In the genomic region with DNA sequence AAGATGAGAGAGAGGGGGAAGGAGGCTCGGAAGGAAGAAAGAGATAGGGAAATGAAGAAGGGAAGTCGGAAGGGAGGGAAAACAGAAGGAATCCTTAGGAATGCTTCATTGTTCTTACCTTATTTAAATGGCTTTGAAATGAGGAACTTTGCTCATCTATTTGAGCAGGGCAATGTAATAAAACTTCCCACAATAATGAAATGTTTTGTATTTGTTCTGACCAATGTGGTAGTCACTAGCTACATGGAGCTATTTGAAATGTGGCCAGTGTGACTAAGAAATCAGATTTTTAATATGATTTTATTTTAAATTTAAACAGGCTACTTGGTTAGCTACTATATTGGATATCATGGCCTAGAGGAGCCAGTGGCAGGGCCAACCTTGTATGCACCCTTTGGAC, we compare ENCODE assay signal across 7 cellular contexts.
"Had no signal": no experiment of that assay in that cellular context is flagged by ENCODE, and none has a peak within 500 bp of the region (broad histone marks: within the 10 kb centered on the region; RNA-seq: fewer than 3 reads in every experiment).

No MANE protein-coding gene starts in this region.

- H3K4me2 ChIP-seq: GM23338 had no signal

- ATAC-seq: GM23338, HCT116, K562 had no signal

- DNase-seq: H7, HFFc6, IMR-90, KG1 had no signal

- H3K27ac Mint-ChIP-seq: GM23338, HFFc6 had no signal

- H3K9me3 Mint-ChIP-seq: GM23338 had no signal

- H3K4me3 Mint-ChIP-seq: GM23338, HFFc6 had no signal

- H3K4me3 ChIP-seq: GM23338, K562 had no signal
